ENCODE assay signal across 17 cellular contexts in the genomic region with DNA sequence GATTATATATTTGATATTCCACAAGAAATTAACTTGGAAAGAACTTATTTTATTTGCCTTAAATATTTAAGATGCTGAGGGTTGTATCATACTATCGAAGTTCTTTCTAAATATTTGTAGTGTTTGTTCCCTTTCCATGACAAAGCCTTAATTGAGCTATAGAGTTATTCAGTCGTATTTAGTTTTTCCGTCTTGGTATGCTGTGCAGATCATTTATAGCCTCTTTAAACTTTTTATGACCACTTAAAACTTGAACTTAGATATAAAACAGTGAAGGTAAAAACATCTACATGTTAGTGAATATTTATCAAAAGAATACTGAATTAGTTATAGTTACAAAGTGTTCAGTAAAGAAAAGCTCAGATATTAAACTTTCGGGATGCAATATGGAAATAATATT.
DNase-seq lines count a peak whose midpoint lies in the region; ATAC-seq and TF ChIP-seq lines count a peak whose summit lies in the region.
"Had no signal": no experiment of that assay in that cellular context is flagged by ENCODE, and none has a peak within 500 bp of the region (broad histone marks: within the 10 kb centered on the region; RNA-seq: fewer than 3 reads in every experiment).

No MANE protein-coding gene starts in this region.

- no peaks in the 10 kb centered on the region for H3K9me3 ChIP-seq in HEK293 (ENCODE audit: control insufficient read depth, insufficient read depth, low read depth, low read length)
- no peaks in the 10 kb centered on the region for H3K9me3 ChIP-seq in naive thymus-derived CD4-positive, alpha-beta T cell (ENCODE audit: control insufficient read depth in 2 of 3, low read length in 3 of 3)

- H3K27ac ChIP-seq in HEK293 (ENCODE audit: extremely low read depth, low read depth, low read length): no peak overlapping the region
- H3K27ac ChIP-seq in naive thymus-derived CD4-positive, alpha-beta T cell (ENCODE audit: low read depth, low read length): no peak overlapping the region
- H3K27ac ChIP-seq: GM23248 had no signal

- no peak for TF ChIP-seq CTCF in HEK293 (tag by site-specific recombination; IDR thresholded peaks at IDR 0.05)

- intact Hi-C loops in naive thymus-derived CD4-positive, alpha-beta T cell (cut with micrococcal nuclease): no loop called here

- ATAC-seq in central memory CD8-positive, alpha-beta T cell (replicated peaks; ENCODE audit: extremely low read depth, poor library complexity, severe bottlenecking): no peak
- ATAC-seq in naive thymus-derived CD4-positive, alpha-beta T cell: no peak
- ATAC-seq in HG02623 (IDR thresholded peaks at IDR 0.05; ENCODE audit: unreplicated experiment): no peak
- ATAC-seq: GM12878 had no signal

- CTCF ChIA-PET in HEK293 (lab: Yijun Ruan, JAX): interaction anchor here (0.5 to 1.0 kb wide), 2 partner anchors 11 to 1917 kb away, joined by 3 to 6 read pairs; no protein-coding TSS in a partner anchor
- CTCF ChIA-PET in naive thymus-derived CD4-positive, alpha-beta T cell (lab: Charles Lee): interaction anchor here (0.8 to 0.9 kb wide), 2 partner anchors 11 to 52 kb away, joined by 3 to 4 read pairs; no protein-coding TSS in a partner anchor

- H3K4me3 ChIP-seq in HEK293 (ENCODE audit: low read depth, low read length): no peak overlapping the region
- H3K4me3 ChIP-seq in naive thymus-derived CD4-positive, alpha-beta T cell (ENCODE audit: low read length): no peak overlapping the region
- H3K4me3 ChIP-seq: GM12878, GM23248 had no signal

- H3K4me1 Mint-ChIP-seq in central memory CD8-positive, alpha-beta T cell: peaks cover 55% of the 10 kb centered on the region
- peaks cover 33 to 87% (median 69%) of the 10 kb centered on the region in 7 donors for H3K4me1 Mint-ChIP-seq in naive thymus-derived CD4-positive, alpha-beta T cell

- no peak for DNase-seq in central memory CD8-positive, alpha-beta T cell (ENCODE audit: low spot score in 2 of 2)
- no peak for DNase-seq in naive thymus-derived CD4-positive, alpha-beta T cell
- DNase-seq in NCI-H2081 treated with DMSO at 0.1 percent for 48 hours (lab: John Stamatoyannopoulos, UW): no peak
- no peak for DNase-seq in NCI-H2227 treated with DMSO at 0.1 percent for 48 hours (lab: John Stamatoyannopoulos, UW)
- no peak for DNase-seq in NCI-H345 treated with DMSO at 0.1 percent for 48 hours (lab: John Stamatoyannopoulos, UW; ENCODE audit: unreplicated experiment)
- DNase-seq: C1 segment of cervical spinal cord; CD8-positive, alpha-beta memory T cell; DMS 273 treated with DMSO at 0.1 percent for 48 hours; DMS79; EL; GDM1; GM23248; H7; HCEC 1CT had no signal

- H3K27me3 ChIP-seq in naive thymus-derived CD4-positive, alpha-beta T cell (ENCODE audit: control insufficient read depth in 2 of 2, insufficient read depth in 2 of 2, low read length in 2 of 2): no peaks in the 10 kb centered on the region

- no peaks in the 10 kb centered on the region for H3K27me3 Mint-ChIP-seq in central memory CD8-positive, alpha-beta T cell
- no peaks in the 10 kb centered on the region for H3K27me3 Mint-ChIP-seq in naive thymus-derived CD4-positive, alpha-beta T cell
- H3K27me3 Mint-ChIP-seq: CD8-positive, alpha-beta memory T cell had no signal

- no peak overlapping the region for H3K4me3 Mint-ChIP-seq in central memory CD8-positive, alpha-beta T cell
- H3K4me3 Mint-ChIP-seq in naive thymus-derived CD4-positive, alpha-beta T cell: no peak overlapping the region

- H3K9me3 Mint-ChIP-seq in central memory CD8-positive, alpha-beta T cell: no peaks in the 10 kb centered on the region
- peaks cover 0 to 4% (median 0%) of the 10 kb centered on the region in 11 donors for H3K9me3 Mint-ChIP-seq in naive thymus-derived CD4-positive, alpha-beta T cell
- H3K9me3 Mint-ChIP-seq: CD8-positive, alpha-beta memory T cell had no signal

- peaks cover 33% of the 10 kb centered on the region for H3K4me1 ChIP-seq in HEK293 (ENCODE audit: control insufficient read depth, insufficient read depth, low read length)
- H3K4me1 ChIP-seq in naive thymus-derived CD4-positive, alpha-beta T cell (ENCODE audit: control insufficient read depth in 2 of 2, insufficient read depth in 2 of 2, low read length in 2 of 2): peaks cover 41 to 48% of the 10 kb centered on the region in 2 donors

- no peaks in the 10 kb centered on the region for H3K36me3 ChIP-seq in HEK293 (ENCODE audit: control insufficient read depth in 2 of 2, insufficient read depth in 1 of 2, low read length in 2 of 2)
- H3K36me3 ChIP-seq in naive thymus-derived CD4-positive, alpha-beta T cell (ENCODE audit: control insufficient read depth in 2 of 3, insufficient read depth in 3 of 3, low read length in 3 of 3): peaks cover 0 to 5% (median 0%) of the 10 kb centered on the region in 3 experiments

- peaks cover 14% of the 10 kb centered on the region for H3K36me3 Mint-ChIP-seq in central memory CD8-positive, alpha-beta T cell (ENCODE audit: insufficient read depth)
- peaks cover 4 to 16% (median 8%) of the 10 kb centered on the region in 5 donors for H3K36me3 Mint-ChIP-seq in naive thymus-derived CD4-positive, alpha-beta T cell

- POLR2A ChIA-PET in HEK293 (lab: Yijun Ruan, JAX): no interaction called here
- POLR2A ChIA-PET in naive thymus-derived CD4-positive, alpha-beta T cell (lab: Charles Lee): no interaction called here

- H3K27ac Mint-ChIP-seq in central memory CD8-positive, alpha-beta T cell (ENCODE audit: low read depth): peak overlapping the region; percentile 14
- H3K27ac Mint-ChIP-seq in naive thymus-derived CD4-positive, alpha-beta T cell: peak overlapping the region in 6 of 9 donors; percentile 16 to 90 (median 56)

TF ChIP-seq in HEK293, 187 proteins besides CTCF, POLR2A, EP300 and RAD21:
- TF ChIP-seq FEZF1 (tag by site-specific recombination; IDR thresholded peaks at IDR 0.05): 0 out of 2 replicates have a peak, but pooled peaks have one; percentile 15
- TF ChIP-seq, protein P1, sequence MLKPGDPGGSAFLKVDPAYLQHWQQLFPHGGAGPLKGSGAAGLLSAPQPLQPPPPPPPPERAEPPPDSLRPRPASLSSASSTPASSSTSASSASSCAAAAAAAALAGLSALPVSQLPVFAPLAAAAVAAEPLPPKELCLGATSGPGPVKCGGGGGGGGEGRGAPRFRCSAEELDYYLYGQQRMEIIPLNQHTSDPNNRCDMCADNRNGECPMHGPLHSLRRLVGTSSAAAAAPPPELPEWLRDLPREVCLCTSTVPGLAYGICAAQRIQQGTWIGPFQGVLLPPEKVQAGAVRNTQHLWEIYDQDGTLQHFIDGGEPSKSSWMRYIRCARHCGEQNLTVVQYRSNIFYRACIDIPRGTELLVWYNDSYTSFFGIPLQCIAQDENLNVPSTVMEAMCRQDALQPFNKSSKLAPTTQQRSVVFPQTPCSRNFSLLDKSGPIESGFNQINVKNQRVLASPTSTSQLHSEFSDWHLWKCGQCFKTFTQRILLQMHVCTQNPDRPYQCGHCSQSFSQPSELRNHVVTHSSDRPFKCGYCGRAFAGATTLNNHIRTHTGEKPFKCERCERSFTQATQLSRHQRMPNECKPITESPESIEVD (tag by site-specific recombination; IDR thresholded peaks at IDR 0.05): peak; percentile 61; the same call in 1 of the 2 replicates
- no peak for TF ChIP-seq KLF1 (tag by site-specific recombination; IDR thresholded peaks at IDR 0.05)
TF ChIP-seq in HEK293: peak in this region for 2.
